In the genomic region with DNA sequence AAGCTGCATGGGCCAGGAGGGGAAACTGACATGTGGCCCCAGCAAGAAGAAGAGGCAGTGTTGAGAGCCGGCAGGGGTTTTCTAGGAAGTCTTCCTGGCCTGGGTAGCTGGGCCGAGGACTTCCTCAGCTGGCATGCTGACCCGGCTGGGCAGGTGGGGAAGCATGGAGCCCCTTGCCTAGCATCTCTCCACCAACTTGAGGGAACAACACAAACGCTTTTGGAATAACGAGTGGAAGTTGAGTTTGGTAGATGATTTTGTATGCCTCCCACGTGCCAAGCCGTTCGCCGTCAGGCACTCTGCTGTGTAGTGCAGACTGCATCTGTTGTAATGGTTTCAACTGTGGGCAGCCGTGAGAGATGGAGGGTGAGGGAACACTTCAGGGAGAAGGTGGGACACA, we compare ENCODE assay signal across 20 cellular contexts. TPM values are rescaled to one million over a fixed set of nuclear protein-coding genes. Genes with fewer than 3 reads are reported as not detected.
DNase-seq lines count a peak whose midpoint lies in the region; ATAC-seq, FAIRE-seq and TF ChIP-seq lines count a peak whose summit lies in the region.
"Had no signal": no experiment of that assay in that cellular context is flagged by ENCODE, and none has a peak within 500 bp of the region (broad histone marks: within the 10 kb centered on the region; RNA-seq: fewer than 3 reads in every experiment).

No MANE protein-coding gene starts in this region.

- CTCF ChIA-PET in HepG2 (lab: Yijun Ruan, JAX; ENCODE audit: low intra/inter-chr PET ratio, low total read pairs), result no interaction called here
- CTCF ChIA-PET in activated CD4-positive, alpha-beta memory T cell treated with anti-CD3 and anti-CD28 coated beads, Interleukin-2, amount 10 ng/mL, durations not matched to agents 7 days and 5 days (lab: Charles Lee), result interaction anchor here (1.0 to 2.3 kb wide), 5 partner anchors 11 to 346 kb away, joined by 3 to 8 read pairs (median 4); a partner anchor contains a TSS

- H3K9me3 ChIP-seq in HepG2 (ENCODE audit: low read length) (no peaks in the 10 kb centered on the region), right lobe of liver (no peaks in the 10 kb centered on the region)
- H3K9me3 ChIP-seq: left lung, thyroid gland had no signal

- H3K27ac Mint-ChIP-seq in activated CD4-positive, alpha-beta memory T cell treated with anti-CD3 and anti-CD28 coated beads, Interleukin-2, amount 10 ng/mL, durations not matched to agents 7 days and 5 days, result peak overlapping the region; percentile 94
- H3K27ac Mint-ChIP-seq in stimulated activated memory B cell treated with anti-CD40 and anti-IgM and Interleukin-4, amounts not matched to agents 10 μg/mL and 1 μg/mL and 100 μg/mL, for 72 hours, result peak overlapping the region; percentile 11
- H3K27ac Mint-ChIP-seq: activated B cell treated with CpG ODN at 0.5 μM for 24 hours had no signal

- 90% methylated on average over 10 of the region's 10 CpGs for WGBS in HepG2 (ENCODE audit: low lambda C conversion rate)
- 100% methylated on average over 4 of the region's 10 CpGs for WGBS in right lobe of liver (ENCODE audit: insufficient coverage, low coverage, low lambda C conversion rate, missing lambda C conversion rate)

- TF ChIP-seq RAD21 in HepG2 (CRISPR knock-in tag; IDR thresholded peaks at IDR 0.05), result no peak

- no peak overlapping the region for H2AFZ ChIP-seq in HepG2 (ENCODE audit: low read length)
- H2AFZ ChIP-seq: GM23338 had no signal

- no peak overlapping the region for H3K4me3 ChIP-seq in HepG2 (replicated peaks in 1 of 3; ENCODE audit: insufficient read depth in 1 of 3, low read depth in 2 of 3, low read length in 3 of 3)
- no peak overlapping the region for H3K4me3 ChIP-seq in right lobe of liver
- H3K4me3 ChIP-seq: GM23338, left lung, skin epidermis, thyroid gland had no signal

- no TSS peak for BruUV-seq in HepG2 (replicated peaks; lab: Mats Ljungman, UMichigan)

- POLR2A ChIA-PET in HepG2 (lab: Yijun Ruan, JAX), result no interaction called here
- POLR2A ChIA-PET in activated CD4-positive, alpha-beta memory T cell treated with anti-CD3 and anti-CD28 coated beads, Interleukin-2, amount 10 ng/mL, durations not matched to agents 7 days and 5 days (lab: Charles Lee), result interaction anchor here (0.8 to 3.0 kb wide), 10 partner anchors 9 to 360 kb away, joined by 3 to 35 read pairs (median 4); a partner anchor contains a TSS

- intact Hi-C loops in HepG2 (cut with micrococcal nuclease; ENCODE audit: unreplicated experiment) (no loop called here), right lobe of liver (cut with DNase I) (no loop called here)

- H3K4me2 ChIP-seq in HepG2 (ENCODE audit: low read depth, low read length), result peak overlapping the region; percentile 15; the same call in 1 of the 2 replicates
- H3K4me2 ChIP-seq: GM23338 had no signal

- no peak for DNase-seq in HepG2 (ENCODE audit: low spot score)
- DNase-seq in right lobe of liver, result no peak
- no peak for DNase-seq in activated CD4-positive, alpha-beta memory T cell treated with anti-CD3 and anti-CD28 coated beads, Interleukin-2, amount 10 ng/mL, durations not matched to agents 7 days and 5 days
- no peak for DNase-seq in foreskin keratinocyte
- DNase-seq in HUDEP-2 (lab: John Stamatoyannopoulos, UW; ENCODE audit: unreplicated experiment in 76 of 76), result no peak
- no peak for DNase-seq in occipital lobe (lab: John Stamatoyannopoulos, UW)
- DNase-seq: activated B cell treated with CpG ODN at 0.5 μM for 24 hours; AML-193; aorta; DMS153; foreskin fibroblast; NCI-H187; stimulated activated CD4-positive, alpha-beta T cell treated with anti-CD3 and anti-CD28 coated beads, Interleukin-4, amount 100 ng/mL, for 4 hours; stimulated activated CD8-positive, alpha-beta memory T cell treated with anti-CD3 and anti-CD28 coated beads, Interleukin-4, amount 100 ng/mL, for 48 hours; thyroid gland had no signal

- peaks cover 79% of the 10 kb centered on the region for H4K20me1 ChIP-seq in HepG2 (ENCODE audit: insufficient read depth, low read length)

- FAIRE-seq in HepG2 (lab: Jason Lieb, UNC), result no peak

- no peak for TF ChIP-seq EP300 in HepG2 (IDR thresholded peaks at IDR 0.05; ENCODE audit: low read depth in 2 of 2, low read length in 2 of 2)
- no peak for TF ChIP-seq EP300 in HepG2 (CRISPR knock-in tag; IDR thresholded peaks at IDR 0.05; ENCODE audit: borderline replicate concordance)

- peaks cover 92% of the 10 kb centered on the region for H3K79me2 ChIP-seq in HepG2 (ENCODE audit: insufficient read depth, low read length)

- peaks cover 60% of the 10 kb centered on the region for H3K36me3 Mint-ChIP-seq in activated CD4-positive, alpha-beta memory T cell treated with anti-CD3 and anti-CD28 coated beads, Interleukin-2, amount 10 ng/mL, durations not matched to agents 7 days and 5 days (ENCODE audit: low read depth)
- peaks cover 22% of the 10 kb centered on the region for H3K36me3 Mint-ChIP-seq in stimulated activated memory B cell treated with anti-CD40 and anti-IgM and Interleukin-4, amounts not matched to agents 10 μg/mL and 1 μg/mL and 100 μg/mL, for 72 hours

- no peaks in the 10 kb centered on the region for H3K9me3 Mint-ChIP-seq in activated CD4-positive, alpha-beta memory T cell treated with anti-CD3 and anti-CD28 coated beads, Interleukin-2, amount 10 ng/mL, durations not matched to agents 7 days and 5 days
- H3K9me3 Mint-ChIP-seq in stimulated activated memory B cell treated with anti-CD40 and anti-IgM and Interleukin-4, amounts not matched to agents 10 μg/mL and 1 μg/mL and 100 μg/mL, for 72 hours, result no peaks in the 10 kb centered on the region
- H3K9me3 Mint-ChIP-seq: activated B cell treated with CpG ODN at 0.5 μM for 24 hours, GM23338 had no signal

- no peak overlapping the region for H3K4me3 Mint-ChIP-seq in activated CD4-positive, alpha-beta memory T cell treated with anti-CD3 and anti-CD28 coated beads, Interleukin-2, amount 10 ng/mL, durations not matched to agents 7 days and 5 days
- no peak overlapping the region for H3K4me3 Mint-ChIP-seq in stimulated activated memory B cell treated with anti-CD40 and anti-IgM and Interleukin-4, amounts not matched to agents 10 μg/mL and 1 μg/mL and 100 μg/mL, for 72 hours
- H3K4me3 Mint-ChIP-seq: activated B cell treated with CpG ODN at 0.5 μM for 24 hours, GM23338 had no signal

- H3K9ac ChIP-seq in HepG2 (ENCODE audit: insufficient read depth, low read depth, low read length), result no peak overlapping the region

- H3K27me3 ChIP-seq in HepG2 (ENCODE audit: control insufficient read depth in 1 of 2, insufficient read depth in 2 of 2, low read length in 2 of 2) (no peaks in the 10 kb centered on the region), right lobe of liver (no peaks in the 10 kb centered on the region), foreskin keratinocyte (no peaks in the 10 kb centered on the region)
- H3K27me3 ChIP-seq: left lung, thyroid gland had no signal

- TF ChIP-seq CTCF in HepG2 (CRISPR knock-in tag; IDR thresholded peaks at IDR 0.05) (no peak), right lobe of liver (IDR thresholded peaks at IDR 0.05) (no peak), foreskin keratinocyte (conservative IDR thresholded peaks at IDR 0.05) (no peak)

- no peak overlapping the region for H3K27ac ChIP-seq in HepG2 (ENCODE audit: extremely low read length, insufficient read depth, low read length)
- H3K27ac ChIP-seq in right lobe of liver, result no peak overlapping the region
- no peak overlapping the region for H3K27ac ChIP-seq in foreskin keratinocyte
- H3K27ac ChIP-seq: left lung, thyroid gland had no signal

- peaks cover 87% of the 10 kb centered on the region for H3K4me1 Mint-ChIP-seq in activated CD4-positive, alpha-beta memory T cell treated with anti-CD3 and anti-CD28 coated beads, Interleukin-2, amount 10 ng/mL, durations not matched to agents 7 days and 5 days
- H3K4me1 Mint-ChIP-seq in stimulated activated memory B cell treated with anti-CD40 and anti-IgM and Interleukin-4, amounts not matched to agents 10 μg/mL and 1 μg/mL and 100 μg/mL, for 72 hours, result peaks cover 44% of the 10 kb centered on the region

- H3K36me3 ChIP-seq in HepG2 (replicated peaks in 1 of 2; ENCODE audit: control insufficient read depth in 1 of 2, insufficient read depth in 2 of 2, low read length in 2 of 2), result peaks cover 5 to 15% of the 10 kb centered on the region in 2 experiments; a peak in 3 of 5 replicates
- H3K36me3 ChIP-seq in right lobe of liver, result no peaks in the 10 kb centered on the region
- H3K36me3 ChIP-seq: thyroid gland had no signal

- ATAC-seq in HepG2 (no peak), right lobe of liver (no peak), foreskin keratinocyte (peak; percentile 3), GM21619 (IDR thresholded peaks at IDR 0.05; ENCODE audit: unreplicated experiment) (no peak)
- ATAC-seq in stimulated activated memory B cell treated with anti-CD40 and anti-IgM and Interleukin-4, amounts not matched to agents 10 μg/mL and 1 μg/mL and 100 μg/mL, for 72 hours, result no peak
- ATAC-seq: GM23338, left lung had no signal

- no peak for TF ChIP-seq POLR2A in HepG2 (IDR thresholded peaks at IDR 0.05; ENCODE audit: insufficient read depth in 1 of 2, low read depth in 2 of 2, low read length in 2 of 2)
- no peak for TF ChIP-seq POLR2A in right lobe of liver (IDR thresholded peaks at IDR 0.05)

- in situ Hi-C loops in HepG2 (cut with HindIII; ENCODE audit: extremely low pct_ligation_motif_present, low pct_unique_long_range_greater_than_20kb), result no loop called here

- H3K27me3 Mint-ChIP-seq in activated CD4-positive, alpha-beta memory T cell treated with anti-CD3 and anti-CD28 coated beads, Interleukin-2, amount 10 ng/mL, durations not matched to agents 7 days and 5 days, result no peaks in the 10 kb centered on the region
- H3K27me3 Mint-ChIP-seq in stimulated activated memory B cell treated with anti-CD40 and anti-IgM and Interleukin-4, amounts not matched to agents 10 μg/mL and 1 μg/mL and 100 μg/mL, for 72 hours, result no peaks in the 10 kb centered on the region
- H3K27me3 Mint-ChIP-seq: activated B cell treated with CpG ODN at 0.5 μM for 24 hours had no signal

- H3K4me1 ChIP-seq in HepG2 (ENCODE audit: insufficient read depth, low read length), result peaks cover 100% of the 10 kb centered on the region
- H3K4me1 ChIP-seq in right lobe of liver, result no peaks in the 10 kb centered on the region
- H3K4me1 ChIP-seq in foreskin keratinocyte, result peaks cover 18% of the 10 kb centered on the region

RNA-seq across cellular contexts. Expression of a gene that starts 7.3 kb away (rescaled TPM):
- total RNA-seq in HepG2 (2016; rRNA removed; fragmentation: Illumina TruSeq; extraction: Trizol) (42.1 and 59.1 TPM in 2 replicates), right lobe of liver (10 to 100 TPM; 11.3 to 14.0 (median 12.5) TPM), foreskin keratinocyte (29.5 and 32.8 TPM in 2 replicates), occipital lobe (80.3 TPM)
- 32.4 and 35.6 TPM in 2 replicates for total RNA-seq in HepG2 (2016; cell fraction: cytosol; rRNA removed; fragmentation: Illumina TruSeq; extraction: Trizol; ENCODE audit: low read depth)
- total RNA-seq in HepG2 (2016; cell fraction: insoluble cytoplasmic fraction; rRNA removed; fragmentation: Illumina TruSeq; extraction: Trizol), result 41.0 and 60.9 TPM in 2 replicates
- 29.2 and 32.9 TPM in 2 replicates for total RNA-seq in HepG2 (2016; cell fraction: membrane; rRNA removed; fragmentation: Illumina TruSeq; extraction: Trizol)
- total RNA-seq in HepG2 (2016; cell fraction: nucleus; rRNA removed; fragmentation: Illumina TruSeq; extraction: Trizol), result 66.4 and 75.5 TPM in 2 replicates
- polyA plus RNA-seq in HepG2 (2011; rRNA removed) (105 and 108 TPM in 2 replicates), foreskin keratinocyte (8.0 and 8.7 TPM in 2 replicates)
- polyA plus RNA-seq in HepG2 (2011; cell fraction: cytosol; rRNA removed), result 53.2 and 89.4 TPM in 2 replicates
- polyA plus RNA-seq in HepG2 (2011; cell fraction: nucleus; rRNA removed), result 65.7 and 85.9 TPM in 2 replicates
- polyA plus RNA-seq in HepG2 (2012), result 99.1 and 106 TPM in 2 replicates
- polyA plus RNA-seq in HepG2 (2016; cell fraction: cytosol; fragmentation: Illumina TruSeq; extraction: Trizol; ENCODE audit: low read depth), result 2.2 and 2.6 TPM in 2 replicates
- polyA plus RNA-seq in HepG2 (2016; cell fraction: insoluble cytoplasmic fraction; fragmentation: Illumina TruSeq; extraction: Trizol; ENCODE audit: low read depth), result 31.8 and 32.9 TPM in 2 replicates
- polyA plus RNA-seq in HepG2 (2016; cell fraction: membrane; fragmentation: Illumina TruSeq; extraction: Trizol; ENCODE audit: low read depth), result 8.5 and 9.3 TPM in 2 replicates
- polyA plus RNA-seq in HepG2 (2016; cell fraction: nucleus; fragmentation: Illumina TruSeq; extraction: Trizol; ENCODE audit: insufficient read depth, low read depth), result 140 and 144 TPM in 2 replicates
- 13.5 and 115 TPM in 2 replicates for polyA minus RNA-seq in HepG2 (2011; rRNA and poly(A)+ RNA removed; ENCODE audit: low replicate concordance)
- 82.7 and 108 TPM in 2 replicates for polyA minus RNA-seq in HepG2 (2011; cell fraction: cytosol; rRNA and poly(A)+ RNA removed)
- polyA minus RNA-seq in HepG2 (2011; cell fraction: nucleus; rRNA and poly(A)+ RNA removed), result 78.4 and 93.9 TPM in 2 replicates
- total RNA-seq in activated CD4-positive, alpha-beta memory T cell treated with anti-CD3 and anti-CD28 coated beads, Interleukin-2, amount 10 ng/mL, durations not matched to agents 7 days and 5 days, result 10 to 100 TPM; 20.2 to 20.5 TPM
